1 cellular context compared by ENCODE assay signal in the genomic region with DNA sequence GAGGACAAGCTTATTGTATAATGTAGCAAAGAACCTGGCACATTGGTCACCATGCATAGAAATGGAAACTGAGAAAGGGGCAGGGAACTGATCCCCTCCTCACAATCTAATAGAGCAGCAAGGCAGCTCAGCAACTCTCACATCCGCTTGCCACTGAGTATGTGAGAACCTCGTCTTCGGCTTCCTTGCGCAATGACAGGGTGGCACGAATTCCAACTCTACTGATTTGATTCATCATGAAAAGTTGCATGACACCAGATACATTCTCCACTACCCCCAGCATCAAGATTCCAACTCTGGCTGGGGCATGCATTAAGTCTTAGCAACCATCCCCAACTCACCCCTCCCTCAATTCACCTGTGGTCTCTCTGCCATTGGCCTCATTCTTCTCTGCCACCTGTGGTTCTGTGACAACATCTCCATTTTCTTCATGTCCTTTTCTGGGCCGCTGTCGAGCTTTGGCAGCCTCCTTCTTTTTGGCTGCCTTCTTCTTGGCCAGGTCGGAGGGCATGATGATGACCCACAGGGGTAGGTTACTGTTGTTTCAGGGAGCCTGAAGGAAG.
TF ChIP-seq lines count a peak whose summit lies in the region.

No MANE protein-coding gene starts in this region.

TF ChIP-seq in H1, 55 proteins besides CTCF, POLR2A, EP300 and RAD21:
- TF ChIP-seq CTBP2 (IDR thresholded peaks at IDR 0.05; ENCODE audit: borderline replicate concordance, insufficient read depth, insufficient read length, low read length) (no peak), RXRA (IDR thresholded peaks at IDR 0.05; ENCODE audit: insufficient read depth, low read depth, low read length) (no peak), CEBPB (IDR thresholded peaks at IDR 0.05; ENCODE audit: low read depth, low read length) (peak; percentile 62; the same call in 1 of the 2 replicates)
